ENCODE assay signal across 32 cellular contexts in the genomic region with DNA sequence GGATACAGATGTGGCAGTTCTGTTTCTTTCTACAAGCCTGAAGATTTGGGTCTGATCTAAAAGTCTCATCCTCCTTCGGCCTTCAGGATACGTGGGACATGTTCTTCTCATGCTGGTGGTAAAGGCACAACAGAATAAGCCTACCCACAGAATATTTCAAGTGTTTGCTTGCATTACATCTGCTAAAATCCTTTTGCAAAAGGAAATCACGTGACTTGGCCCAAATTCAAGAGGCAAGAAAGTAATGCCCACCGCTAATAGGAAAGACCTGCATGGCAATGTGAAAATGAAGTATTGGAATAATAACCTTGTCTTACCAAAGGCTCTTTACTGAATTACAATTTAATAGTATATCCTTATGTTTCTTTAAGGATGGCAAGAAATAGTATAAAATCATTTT.
"Had no signal": no experiment of that assay in that cellular context is flagged by ENCODE, and none has a peak within 500 bp of the region (broad histone marks: within the 10 kb centered on the region; RNA-seq: fewer than 3 reads in every experiment).

No MANE protein-coding gene starts in this region.

- H3K4me3 ChIP-seq: adrenal gland, ascending aorta, breast epithelium, cardiac muscle cell, coronary artery, heart right ventricle, hepatocyte had no signal

- H3K4me1 ChIP-seq: adrenal gland, ascending aorta, breast epithelium had no signal

- H3K27ac Mint-ChIP-seq: activated CD8-positive, alpha-beta T cell treated with anti-CD3 and anti-CD28 coated beads for 36 hours; activated naive CD4-positive, alpha-beta T cell treated with anti-CD3 and anti-CD28 coated beads for 36 hours; activated naive CD4-positive, alpha-beta T cell treated with anti-CD3 and anti-CD28 coated beads, Interleukin-2, amount 50 U/mL, for 24 hours; activated naive CD8-positive, alpha-beta T cell treated with anti-CD3 and anti-CD28 coated beads for 36 hours; activated naive CD8-positive, alpha-beta T cell treated with anti-CD3 and anti-CD28 coated beads, Interleukin-2, amount 50 U/mL, for 24 hours; activated T-helper 17 cell treated with anti-CD3 and anti-CD28 coated beads, Interleukin-2, amount 50 U/mL, for 72 hours; dendritic cell treated with granulocyte-macrophage colony-stimulating factor and Interleukin-4, amounts not matched to agents 40 ng/mL and 50 ng/mL, for 4 days; endodermal cell; WTC11 had no signal

- H3K27me3 ChIP-seq: adrenal gland, ascending aorta, breast epithelium, cardiac muscle cell, dorsolateral prefrontal cortex, heart right ventricle, hepatocyte had no signal

- DNase-seq: activated CD4-positive, alpha-beta T cell treated with anti-CD3 and anti-CD28 coated beads for 48 hours; activated CD4-positive, alpha-beta T cell treated with anti-CD3 and anti-CD28 coated beads, Interleukin-2, amount 50 U/mL, for 1 hour; activated CD4-positive, alpha-beta T cell treated with anti-CD3 and anti-CD28 coated beads, Interleukin-2, amount 50 U/mL, for 48 hours; activated CD8-positive, alpha-beta memory T cell treated with anti-CD3 and anti-CD28 coated beads for 24 hours; activated CD8-positive, alpha-beta T cell treated with anti-CD3 and anti-CD28 coated beads for 36 hours; activated effector memory CD4-positive, alpha-beta T cell treated with Interleukin-2 at 50 U/mL for 16 hours; activated naive CD4-positive, alpha-beta T cell treated with anti-CD3 and anti-CD28 coated beads for 36 hours; activated naive CD8-positive, alpha-beta T cell treated with anti-CD3 and anti-CD28 coated beads for 36 hours; activated naive CD8-positive, alpha-beta T cell treated with anti-CD3 and anti-CD28 coated beads, Interleukin-2, amount 50 U/mL, for 24 hours; activated T-cell treated with anti-CD3 and anti-CD28 coated beads, Interleukin-2, amount 50 U/mL, for 4 hours; adrenal gland; amygdala; dorsolateral prefrontal cortex; effector memory CD4-positive, alpha-beta T cell; endodermal cell; foreskin fibroblast; heart right ventricle; T-helper 2 cell had no signal

- ATAC-seq: activated CD8-positive, alpha-beta T cell treated with anti-CD3 and anti-CD28 coated beads for 36 hours; activated naive CD8-positive, alpha-beta T cell treated with anti-CD3 and anti-CD28 coated beads, Interleukin-2, amount 50 U/mL, for 24 hours; activated T-cell treated with anti-CD3 and anti-CD28 coated beads, Interleukin-2, amount 50 U/mL, for 4 hours; activated T-helper 17 cell treated with anti-CD3 and anti-CD28 coated beads, Interleukin-2, amount 50 U/mL, for 72 hours; esophagus mucosa; heart right ventricle; WTC11 had no signal

- H3K4me2 ChIP-seq: hepatocyte had no signal

- H3K27me3 Mint-ChIP-seq: activated CD8-positive, alpha-beta T cell treated with anti-CD3 and anti-CD28 coated beads for 36 hours; activated naive CD4-positive, alpha-beta T cell treated with anti-CD3 and anti-CD28 coated beads, Interleukin-2, amount 50 U/mL, for 24 hours; activated naive CD8-positive, alpha-beta T cell treated with anti-CD3 and anti-CD28 coated beads for 36 hours; activated naive CD8-positive, alpha-beta T cell treated with anti-CD3 and anti-CD28 coated beads, Interleukin-2, amount 50 U/mL, for 24 hours; brain; dendritic cell treated with granulocyte-macrophage colony-stimulating factor and Interleukin-4, amounts not matched to agents 40 ng/mL and 50 ng/mL, for 4 days had no signal

- H3K36me3 ChIP-seq: adrenal gland, ascending aorta, breast epithelium, cardiac muscle cell, heart right ventricle had no signal

- H3K4me1 Mint-ChIP-seq: activated naive CD4-positive, alpha-beta T cell treated with anti-CD3 and anti-CD28 coated beads, Interleukin-2, amount 50 U/mL, for 24 hours; activated naive CD8-positive, alpha-beta T cell treated with anti-CD3 and anti-CD28 coated beads for 36 hours; activated naive CD8-positive, alpha-beta T cell treated with anti-CD3 and anti-CD28 coated beads, Interleukin-2, amount 50 U/mL, for 24 hours; activated T-helper 17 cell treated with anti-CD3 and anti-CD28 coated beads, Interleukin-2, amount 50 U/mL, for 72 hours; central memory CD8-positive, alpha-beta T cell had no signal

- H3K4me3 Mint-ChIP-seq: activated CD8-positive, alpha-beta T cell treated with anti-CD3 and anti-CD28 coated beads for 36 hours; activated naive CD4-positive, alpha-beta T cell treated with anti-CD3 and anti-CD28 coated beads for 36 hours; activated naive CD4-positive, alpha-beta T cell treated with anti-CD3 and anti-CD28 coated beads, Interleukin-2, amount 50 U/mL, for 24 hours; activated naive CD8-positive, alpha-beta T cell treated with anti-CD3 and anti-CD28 coated beads for 36 hours; activated naive CD8-positive, alpha-beta T cell treated with anti-CD3 and anti-CD28 coated beads, Interleukin-2, amount 50 U/mL, for 24 hours; activated T-cell treated with anti-CD3 and anti-CD28 coated beads, Interleukin-2, amount 50 U/mL, for 4 hours; activated T-helper 17 cell treated with anti-CD3 and anti-CD28 coated beads, Interleukin-2, amount 50 U/mL, for 72 hours; brain; central memory CD8-positive, alpha-beta T cell; dendritic cell treated with granulocyte-macrophage colony-stimulating factor and Interleukin-4, amounts not matched to agents 40 ng/mL and 50 ng/mL, for 4 days; endodermal cell; WTC11 had no signal

- FAIRE-seq: TTC549 had no signal

- H3K9me3 Mint-ChIP-seq: activated T-helper 17 cell treated with anti-CD3 and anti-CD28 coated beads, Interleukin-2, amount 50 U/mL, for 72 hours; central memory CD8-positive, alpha-beta T cell; endodermal cell had no signal

- H3K27ac ChIP-seq: adrenal gland, ascending aorta, cardiac muscle cell, coronary artery, hepatocyte, VCaP had no signal

- H3K9me3 ChIP-seq: adrenal gland, ascending aorta, breast epithelium had no signal

- H3K79me2 ChIP-seq: hepatocyte had no signal

- H2AFZ ChIP-seq: hepatocyte had no signal

- H3K36me3 Mint-ChIP-seq: activated naive CD4-positive, alpha-beta T cell treated with anti-CD3 and anti-CD28 coated beads, Interleukin-2, amount 50 U/mL, for 24 hours; activated naive CD8-positive, alpha-beta T cell treated with anti-CD3 and anti-CD28 coated beads for 36 hours; brain had no signal
